ENCODE assay signal across 8 cellular contexts in genomic region chr19:7903244-7904073, GRCh38. TPM values are rescaled to one million over a fixed set of nuclear protein-coding genes. Genes with fewer than 3 reads are reported as not detected.
DNase-seq lines count a peak whose midpoint lies in the region; ATAC-seq, FAIRE-seq and TF ChIP-seq lines count a peak whose summit lies in the region.

Gene MAP2K7 (plus strand): TSS chr19:7903877. CDS start chr19:7903945, 68 bp downstream.

- FAIRE-seq in bronchial epithelial cell (lab: Jason Lieb, UNC) (peak; percentile 96), small intestine (lab: Jason Lieb, UNC) (no peak)

- ATAC-seq in GM18909 (IDR thresholded peaks at IDR 0.05; ENCODE audit: poor library complexity, unreplicated experiment) (peak; percentile 83), HG03175 (IDR thresholded peaks at IDR 0.05; ENCODE audit: unreplicated experiment) (peak; percentile 86)

- peaks cover 0 to 4% of the 10 kb centered on the region in 2 donors for H3K4me1 ChIP-seq in small intestine (ENCODE audit: control insufficient read depth in 2 of 2, insufficient read depth in 1 of 2, low read depth in 1 of 2, low read length in 1 of 2)

- DNase-seq in AG09309 (ENCODE audit: low read depth): peak; percentile 94
- peak; percentile 98 for DNase-seq in NCI-H2227 treated with DMSO at 0.1 percent for 48 hours (lab: John Stamatoyannopoulos, UW)
- DNase-seq in bronchial epithelial cell (ENCODE audit: low read depth): peak; percentile 96
- DNase-seq in iPS-NIHi11 (ENCODE audit: low spot score): peak; percentile 95
- peak; percentile 99 for DNase-seq in small intestine

- H3K4me3 ChIP-seq in AG09309 (ENCODE audit: control insufficient read depth, low read depth, low read length): peak within 1 kb of the TSS; percentile 88
- peak within 1 kb of the TSS; percentile 81 for H3K4me3 ChIP-seq in WI38 (ENCODE audit: low read depth, low read length)
- H3K4me3 ChIP-seq in bronchial epithelial cell (ENCODE audit: low read depth, low read length): peak within 1 kb of the TSS; percentile 95
- peak within 1 kb of the TSS; percentile 57 to 81 for H3K4me3 ChIP-seq in small intestine (ENCODE audit: low read depth in 1 of 2, low read length in 2 of 2)

- H3K27me3 ChIP-seq in bronchial epithelial cell (ENCODE audit: control insufficient read depth, insufficient read depth, low read length) (no peaks in the 10 kb centered on the region), small intestine (ENCODE audit: control insufficient read depth in 2 of 2, insufficient read depth in 2 of 2, low read length in 2 of 2) (no peaks in the 10 kb centered on the region)

- peaks cover 13% of the 10 kb centered on the region for H3K36me3 ChIP-seq in bronchial epithelial cell (ENCODE audit: control insufficient read depth, insufficient read depth, low read length)
- H3K36me3 ChIP-seq in small intestine (ENCODE audit: control insufficient read depth in 2 of 2, insufficient read depth in 2 of 2, low read length in 2 of 2): peaks cover 0 to 2% of the 10 kb centered on the region in 2 donors

- TF ChIP-seq CTCF in AG09309 (IDR thresholded peaks at IDR 0.05; ENCODE audit: control insufficient read depth, insufficient read depth, low read depth, low read length, missing control alignments): peak; percentile 45
- TF ChIP-seq CTCF in WI38 (IDR thresholded peaks at IDR 0.05; ENCODE audit: low read depth, low read length): no peak
- peak; percentile 67 for TF ChIP-seq CTCF in bronchial epithelial cell (IDR thresholded peaks at IDR 0.05; ENCODE audit: insufficient read depth, low read length, severe bottlenecking)

- peak within 1 kb of the TSS; percentile 52 to 93 for H3K27ac ChIP-seq in small intestine (ENCODE audit: low read depth in 1 of 2, low read length in 1 of 2)

- no peaks in the 10 kb centered on the region for H3K9me3 ChIP-seq in small intestine (ENCODE audit: control insufficient read depth, low read depth)

- WGBS in small intestine, 3 donors: 0 to 1% (median 0%) methylated on average over 59 to 89 of the region's 89 CpGs

RNA-seq across cellular contexts. Expression of gene MAP2K7, which starts in this region (rescaled TPM):
- 10.0 and 11.9 TPM in 2 replicates for total RNA-seq in bronchial epithelial cell
- polyA plus RNA-seq in small intestine: 10 to 100 TPM; 17.3 to 22.4 (median 20.8) TPM

Comparison
In these comparisons a context has a peak if more than half of its experiments do, and no peak if none do; other contexts are left out.
1. Peak in every context shown above with its lines: DNase-seq, ATAC-seq, H3K4me3 ChIP-seq and H3K27ac ChIP-seq.